ENCODE assay signal across 1 cellular context in genomic region chr3:25781145-25781757, GRCh38.
TF ChIP-seq lines count a peak whose summit lies in the region.

No MANE protein-coding gene starts in this region.

TF ChIP-seq in HepG2, 621 proteins besides CTCF, POLR2A, EP300 and RAD21:
- TF ChIP-seq ZSCAN31 (CRISPR knock-in tag; IDR thresholded peaks at IDR 0.05; ENCODE audit: low read depth) (no peak), ZBTB33 (CRISPR knock-in tag; IDR thresholded peaks at IDR 0.05) (peak; percentile 8; the same call in 1 of the 2 replicates), ZNF543 (CRISPR knock-in tag; IDR thresholded peaks at IDR 0.05) (no peak)
